2 cellular contexts compared by ENCODE assay signal in genomic region chr1:56963667-56964066, GRCh38.
TF ChIP-seq lines count a peak whose summit lies in the region.

No MANE protein-coding gene starts in this region.

TF ChIP-seq in GM23338, 12 proteins besides CTCF, POLR2A, EP300 and RAD21 (continued from another document):
- TF ChIP-seq, protein P1, sequence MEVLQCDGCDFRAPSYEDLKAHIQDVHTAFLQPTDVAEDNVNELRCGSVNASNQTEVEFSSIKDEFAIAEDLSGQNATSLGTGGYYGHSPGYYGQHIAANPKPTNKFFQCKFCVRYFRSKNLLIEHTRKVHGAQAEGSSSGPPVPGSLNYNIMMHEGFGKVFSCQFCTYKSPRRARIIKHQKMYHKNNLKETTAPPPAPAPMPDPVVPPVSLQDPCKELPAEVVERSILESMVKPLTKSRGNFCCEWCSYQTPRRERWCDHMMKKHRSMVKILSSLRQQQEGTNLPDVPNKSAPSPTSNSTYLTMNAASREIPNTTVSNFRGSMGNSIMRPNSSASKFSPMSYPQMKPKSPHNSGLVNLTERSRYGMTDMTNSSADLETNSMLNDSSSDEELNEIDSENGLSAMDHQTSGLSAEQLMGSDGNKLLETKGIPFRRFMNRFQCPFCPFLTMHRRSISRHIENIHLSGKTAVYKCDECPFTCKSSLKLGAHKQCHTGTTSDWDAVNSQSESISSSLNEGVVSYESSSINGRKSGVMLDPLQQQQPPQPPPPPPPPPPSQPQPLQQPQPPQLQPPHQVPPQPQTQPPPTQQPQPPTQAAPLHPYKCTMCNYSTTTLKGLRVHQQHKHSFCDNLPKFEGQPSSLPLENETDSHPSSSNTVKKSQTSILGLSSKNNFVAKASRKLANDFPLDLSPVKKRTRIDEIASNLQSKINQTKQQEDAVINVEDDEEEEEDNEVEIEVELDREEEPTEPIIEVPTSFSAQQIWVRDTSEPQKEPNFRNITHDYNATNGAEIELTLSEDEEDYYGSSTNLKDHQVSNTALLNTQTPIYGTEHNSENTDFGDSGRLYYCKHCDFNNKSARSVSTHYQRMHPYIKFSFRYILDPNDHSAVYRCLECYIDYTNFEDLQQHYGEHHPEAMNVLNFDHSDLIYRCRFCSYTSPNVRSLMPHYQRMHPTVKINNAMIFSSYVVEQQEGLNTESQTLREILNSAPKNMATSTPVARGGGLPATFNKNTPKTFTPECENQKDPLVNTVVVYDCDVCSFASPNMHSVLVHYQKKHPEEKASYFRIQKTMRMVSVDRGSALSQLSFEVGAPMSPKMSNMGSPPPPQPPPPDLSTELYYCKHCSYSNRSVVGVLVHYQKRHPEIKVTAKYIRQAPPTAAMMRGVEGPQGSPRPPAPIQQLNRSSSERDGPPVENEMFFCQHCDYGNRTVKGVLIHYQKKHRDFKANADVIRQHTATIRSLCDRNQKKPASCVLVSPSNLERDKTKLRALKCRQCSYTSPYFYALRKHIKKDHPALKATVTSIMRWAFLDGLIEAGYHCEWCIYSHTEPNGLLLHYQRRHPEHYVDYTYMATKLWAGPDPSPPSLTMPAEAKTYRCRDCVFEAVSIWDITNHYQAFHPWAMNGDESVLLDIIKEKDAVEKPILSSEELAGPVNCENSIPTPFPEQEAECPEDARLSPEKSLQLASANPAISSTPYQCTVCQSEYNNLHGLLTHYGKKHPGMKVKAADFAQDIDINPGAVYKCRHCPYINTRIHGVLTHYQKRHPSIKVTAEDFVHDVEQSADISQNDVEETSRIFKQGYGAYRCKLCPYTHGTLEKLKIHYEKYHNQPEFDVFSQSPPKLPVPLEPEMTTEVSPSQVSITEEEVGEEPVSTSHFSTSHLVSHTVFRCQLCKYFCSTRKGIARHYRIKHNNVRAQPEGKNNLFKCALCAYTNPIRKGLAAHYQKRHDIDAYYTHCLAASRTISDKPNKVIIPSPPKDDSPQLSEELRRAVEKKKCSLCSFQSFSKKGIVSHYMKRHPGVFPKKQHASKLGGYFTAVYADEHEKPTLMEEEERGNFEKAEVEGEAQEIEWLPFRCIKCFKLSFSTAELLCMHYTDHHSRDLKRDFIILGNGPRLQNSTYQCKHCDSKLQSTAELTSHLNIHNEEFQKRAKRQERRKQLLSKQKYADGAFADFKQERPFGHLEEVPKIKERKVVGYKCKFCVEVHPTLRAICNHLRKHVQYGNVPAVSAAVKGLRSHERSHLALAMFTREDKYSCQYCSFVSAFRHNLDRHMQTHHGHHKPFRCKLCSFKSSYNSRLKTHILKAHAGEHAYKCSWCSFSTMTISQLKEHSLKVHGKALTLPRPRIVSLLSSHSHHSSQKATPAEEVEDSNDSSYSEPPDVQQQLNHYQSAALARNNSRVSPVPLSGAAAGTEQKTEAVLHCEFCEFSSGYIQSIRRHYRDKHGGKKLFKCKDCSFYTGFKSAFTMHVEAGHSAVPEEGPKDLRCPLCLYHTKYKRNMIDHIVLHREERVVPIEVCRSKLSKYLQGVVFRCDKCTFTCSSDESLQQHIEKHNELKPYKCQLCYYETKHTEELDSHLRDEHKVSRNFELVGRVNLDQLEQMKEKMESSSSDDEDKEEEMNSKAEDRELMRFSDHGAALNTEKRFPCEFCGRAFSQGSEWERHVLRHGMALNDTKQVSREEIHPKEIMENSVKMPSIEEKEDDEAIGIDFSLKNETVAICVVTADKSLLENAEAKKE (CRISPR knock-in tag; IDR thresholded peaks at IDR 0.05): no peak
- no peak for TF ChIP-seq ZNF331 (CRISPR knock-in tag; IDR thresholded peaks at IDR 0.05; ENCODE audit: low read depth)
- no peak for TF ChIP-seq CREB1 (CRISPR knock-in tag; IDR thresholded peaks at IDR 0.05; ENCODE audit: low read depth)
- no peak for TF ChIP-seq JUNB (IDR thresholded peaks at IDR 0.05; ENCODE audit: unreplicated experiment)

TF ChIP-seq in HepG2, 621 proteins besides CTCF, POLR2A, EP300 and RAD21 (continued from another document and continues in another):
- no peak for TF ChIP-seq ZXDC (CRISPR knock-in tag; IDR thresholded peaks at IDR 0.05)
- TF ChIP-seq FOXA3 (CRISPR knock-in tag; IDR thresholded peaks at IDR 0.05): 0 out of 2 replicates have a peak, but pooled peaks have one; percentile 12
- TF ChIP-seq RELA (CRISPR knock-in tag; IDR thresholded peaks at IDR 0.05): no peak
- no peak for TF ChIP-seq ZMAT3 (CRISPR knock-in tag; conservative IDR thresholded peaks at IDR 0.05)
- no peak for TF ChIP-seq TRIM24 (CRISPR knock-in tag; IDR thresholded peaks at IDR 0.05)
- TF ChIP-seq HDAC1 (CRISPR knock-in tag; IDR thresholded peaks at IDR 0.05): no peak
- no peak for TF ChIP-seq MIER3 (CRISPR knock-in tag; IDR thresholded peaks at IDR 0.05; ENCODE audit: borderline replicate concordance)
- TF ChIP-seq DZIP1 (CRISPR knock-in tag; IDR thresholded peaks at IDR 0.05): no peak
- TF ChIP-seq CEBPB (IDR thresholded peaks at IDR 0.05; ENCODE audit: borderline replicate concordance, low read depth, low read length): peak; percentile 89
- TF ChIP-seq, protein P2, sequence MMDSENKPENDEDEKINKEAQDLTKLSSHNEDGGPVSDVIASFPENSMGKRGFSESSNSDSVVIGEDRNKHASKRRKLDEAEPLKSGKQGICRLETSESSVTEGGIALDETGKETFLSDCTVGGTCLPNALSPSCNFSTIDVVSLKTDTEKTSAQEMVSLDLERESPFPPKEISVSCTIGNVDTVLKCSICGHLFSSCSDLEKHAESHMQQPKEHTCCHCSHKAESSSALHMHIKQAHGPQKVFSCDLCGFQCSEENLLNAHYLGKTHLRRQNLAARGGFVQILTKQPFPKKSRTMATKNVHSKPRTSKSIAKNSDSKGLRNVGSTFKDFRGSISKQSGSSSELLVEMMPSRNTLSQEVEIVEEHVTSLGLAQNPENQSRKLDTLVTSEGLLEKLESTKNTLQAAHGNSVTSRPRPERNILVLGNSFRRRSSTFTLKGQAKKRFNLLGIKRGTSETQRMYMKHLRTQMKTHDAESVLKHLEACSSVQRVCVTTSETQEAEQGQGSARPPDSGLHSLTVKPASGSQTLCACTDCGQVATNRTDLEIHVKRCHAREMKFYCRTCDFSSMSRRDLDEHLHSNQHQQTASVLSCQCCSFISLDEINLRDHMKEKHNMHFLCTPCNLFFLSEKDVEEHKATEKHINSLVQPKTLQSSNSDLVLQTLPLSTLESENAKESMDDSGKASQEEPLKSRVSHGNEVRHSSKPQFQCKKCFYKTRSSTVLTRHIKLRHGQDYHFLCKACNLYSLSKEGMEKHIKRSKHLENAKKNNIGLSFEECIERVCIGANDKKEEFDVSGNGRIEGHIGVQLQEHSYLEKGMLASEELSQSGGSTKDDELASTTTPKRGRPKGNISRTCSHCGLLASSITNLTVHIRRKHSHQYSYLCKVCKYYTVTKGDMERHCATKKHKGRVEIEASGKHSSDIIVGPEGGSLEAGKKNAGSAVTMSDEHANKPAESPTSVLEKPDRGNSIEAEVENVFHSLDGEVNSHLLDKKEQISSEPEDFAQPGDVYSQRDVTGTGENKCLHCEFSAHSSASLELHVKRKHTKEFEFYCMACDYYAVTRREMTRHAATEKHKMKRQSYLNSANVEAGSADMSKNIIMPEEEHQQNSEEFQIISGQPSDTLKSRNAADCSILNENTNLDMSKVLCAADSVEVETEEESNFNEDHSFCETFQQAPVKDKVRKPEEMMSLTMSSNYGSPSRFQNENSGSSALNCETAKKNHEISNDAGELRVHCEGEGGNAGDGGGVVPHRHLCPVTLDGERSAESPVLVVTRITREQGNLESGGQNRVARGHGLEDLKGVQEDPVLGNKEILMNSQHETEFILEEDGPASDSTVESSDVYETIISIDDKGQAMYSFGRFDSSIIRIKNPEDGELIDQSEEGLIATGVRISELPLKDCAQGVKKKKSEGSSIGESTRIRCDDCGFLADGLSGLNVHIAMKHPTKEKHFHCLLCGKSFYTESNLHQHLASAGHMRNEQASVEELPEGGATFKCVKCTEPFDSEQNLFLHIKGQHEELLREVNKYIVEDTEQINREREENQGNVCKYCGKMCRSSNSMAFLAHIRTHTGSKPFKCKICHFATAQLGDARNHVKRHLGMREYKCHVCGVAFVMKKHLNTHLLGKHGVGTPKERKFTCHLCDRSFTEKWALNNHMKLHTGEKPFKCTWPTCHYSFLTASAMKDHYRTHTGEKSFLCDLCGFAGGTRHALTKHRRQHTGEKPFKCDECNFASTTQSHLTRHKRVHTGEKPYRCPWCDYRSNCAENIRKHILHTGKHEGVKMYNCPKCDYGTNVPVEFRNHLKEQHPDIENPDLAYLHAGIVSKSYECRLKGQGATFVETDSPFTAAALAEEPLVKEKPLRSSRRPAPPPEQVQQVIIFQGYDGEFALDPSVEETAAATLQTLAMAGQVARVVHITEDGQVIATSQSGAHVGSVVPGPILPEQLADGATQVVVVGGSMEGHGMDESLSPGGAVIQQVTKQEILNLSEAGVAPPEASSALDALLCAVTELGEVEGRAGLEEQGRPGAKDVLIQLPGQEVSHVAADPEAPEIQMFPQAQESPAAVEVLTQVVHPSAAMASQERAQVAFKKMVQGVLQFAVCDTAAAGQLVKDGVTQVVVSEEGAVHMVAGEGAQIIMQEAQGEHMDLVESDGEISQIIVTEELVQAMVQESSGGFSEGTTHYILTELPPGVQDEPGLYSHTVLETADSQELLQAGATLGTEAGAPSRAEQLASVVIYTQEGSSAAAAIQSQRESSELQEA (CRISPR knock-in tag; IDR thresholded peaks at IDR 0.05; ENCODE audit: not compliant biosample characterization): no peak
- no peak for TF ChIP-seq SP5 (CRISPR knock-in tag; IDR thresholded peaks at IDR 0.05; ENCODE audit: borderline replicate concordance, low read depth)
- no peak for TF ChIP-seq PPARG (CRISPR knock-in tag; conservative IDR thresholded peaks at IDR 0.05)
- TF ChIP-seq BATF2 (CRISPR knock-in tag; IDR thresholded peaks at IDR 0.05): no peak
- no peak for TF ChIP-seq GRHL1 (CRISPR knock-in tag; conservative IDR thresholded peaks at IDR 0.05)
- TF ChIP-seq, protein P3, sequence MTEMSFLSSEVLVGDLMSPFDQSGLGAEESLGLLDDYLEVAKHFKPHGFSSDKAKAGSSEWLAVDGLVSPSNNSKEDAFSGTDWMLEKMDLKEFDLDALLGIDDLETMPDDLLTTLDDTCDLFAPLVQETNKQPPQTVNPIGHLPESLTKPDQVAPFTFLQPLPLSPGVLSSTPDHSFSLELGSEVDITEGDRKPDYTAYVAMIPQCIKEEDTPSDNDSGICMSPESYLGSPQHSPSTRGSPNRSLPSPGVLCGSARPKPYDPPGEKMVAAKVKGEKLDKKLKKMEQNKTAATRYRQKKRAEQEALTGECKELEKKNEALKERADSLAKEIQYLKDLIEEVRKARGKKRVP (CRISPR knock-in tag; IDR thresholded peaks at IDR 0.05): peak in 1 of 2 experiments; percentile 93; a peak in 2 of 4 replicates
- peak; percentile 65 for TF ChIP-seq CEBPG (CRISPR knock-in tag; IDR thresholded peaks at IDR 0.05)
- no peak for TF ChIP-seq REPIN1 (CRISPR knock-in tag; IDR thresholded peaks at IDR 0.05; ENCODE audit: borderline replicate concordance, low read depth)
- TF ChIP-seq SAFB2 (CRISPR knock-in tag; IDR thresholded peaks at IDR 0.05; ENCODE audit: borderline replicate concordance, low read depth): no peak
- no peak for TF ChIP-seq BCL3 (CRISPR knock-in tag; IDR thresholded peaks at IDR 0.05)
